ENCODE assay signal across 14 cellular contexts in the genomic region with DNA sequence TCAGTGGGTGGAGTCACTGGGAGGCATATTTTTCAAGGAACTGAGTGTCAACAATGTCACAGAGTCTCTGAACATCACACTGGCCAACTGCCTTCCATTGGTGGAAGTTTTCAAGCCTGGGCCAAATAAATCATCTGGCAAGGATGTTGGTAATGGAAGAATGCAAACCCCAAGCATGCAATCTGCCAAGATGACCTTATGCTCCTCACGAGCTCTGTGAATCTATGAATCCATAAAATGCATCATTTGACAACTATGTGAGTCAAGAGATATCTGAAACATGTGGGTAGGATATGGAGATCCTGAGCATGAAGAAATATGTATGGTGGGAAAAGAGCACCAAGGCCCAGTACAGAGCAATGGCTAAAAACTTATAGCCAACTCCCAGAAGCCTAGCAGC.
DNase-seq lines count a peak whose midpoint lies in the region; ATAC-seq and TF ChIP-seq lines count a peak whose summit lies in the region.
"Had no signal": no experiment of that assay in that cellular context is flagged by ENCODE, and none has a peak within 500 bp of the region (broad histone marks: within the 10 kb centered on the region; RNA-seq: fewer than 3 reads in every experiment).

No MANE protein-coding gene starts in this region.

- no peaks in the 10 kb centered on the region for H3K27me3 ChIP-seq in hepatocyte
- H3K27me3 ChIP-seq: ascending aorta had no signal

- H2AFZ ChIP-seq in hepatocyte, result no peak overlapping the region

- peak overlapping the region; percentile 56 for H3K27ac ChIP-seq in hepatocyte
- H3K27ac ChIP-seq: ascending aorta had no signal

- peaks cover 4% of the 10 kb centered on the region for H4K20me1 ChIP-seq in hepatocyte (ENCODE audit: insufficient read depth, poor library complexity, severe bottlenecking)

- H3K9me2 ChIP-seq in hepatocyte (replicated peaks; ENCODE audit: insufficient read depth), result no peaks in the 10 kb centered on the region

- no peak overlapping the region for H3K4me3 Mint-ChIP-seq in activated T-cell treated with anti-CD3 and anti-CD28 coated beads, Interleukin-2, amount 50 U/mL, for 4 hours

- H3K4me2 ChIP-seq in hepatocyte, result no peak overlapping the region

- H3K4me3 ChIP-seq in astrocyte of the cerebellum (ENCODE audit: low read depth, low read length) (no peak overlapping the region), hepatocyte (no peak overlapping the region)
- H3K4me3 ChIP-seq: ascending aorta had no signal

- peaks cover 45% of the 10 kb centered on the region for H3K79me2 ChIP-seq in hepatocyte

- in situ Hi-C loops in astrocyte of the cerebellum (cut with HindIII; ENCODE audit: low sequenced_read_pairs), result no loop called here

- H3K36me3 ChIP-seq in hepatocyte (replicated peaks; ENCODE audit: insufficient read depth, low read depth), result no peaks in the 10 kb centered on the region
- H3K36me3 ChIP-seq: ascending aorta had no signal

- no peak for ATAC-seq in HG03469 (IDR thresholded peaks at IDR 0.05; ENCODE audit: unreplicated experiment)
- no peak for ATAC-seq in activated T-cell treated with anti-CD3 and anti-CD28 coated beads, Interleukin-2, amount 50 U/mL, for 4 hours
- ATAC-seq: activated CD4-positive, CD25-positive, alpha-beta regulatory T cell treated with anti-CD3 and anti-CD28 coated beads, Interleukin-2, amount 50 U/mL, for 24 hours had no signal

- H3K4me1 ChIP-seq in hepatocyte (ENCODE audit: insufficient read depth), result peaks cover 10% of the 10 kb centered on the region
- H3K4me1 ChIP-seq: ascending aorta had no signal

- TF ChIP-seq CTCF in astrocyte of the cerebellum (IDR thresholded peaks at IDR 0.05; ENCODE audit: low read depth, low read length, missing control alignments) (no peak), hepatocyte (IDR thresholded peaks at IDR 0.05; ENCODE audit: poor library complexity) (no peak)

- no peaks in the 10 kb centered on the region for H3K36me3 Mint-ChIP-seq in activated T-cell treated with anti-CD3 and anti-CD28 coated beads, Interleukin-2, amount 50 U/mL, for 4 hours (ENCODE audit: insufficient read depth)

- WGBS in hepatocyte (ENCODE audit: low lambda C conversion rate, missing lambda C conversion rate), result 82% methylated on average over 1 of the region's 1 CpG

- no peaks in the 10 kb centered on the region for H3K27me3 Mint-ChIP-seq in activated T-cell treated with anti-CD3 and anti-CD28 coated beads, Interleukin-2, amount 50 U/mL, for 4 hours (ENCODE audit: low read depth)

- DNase-seq in AG08395 (ENCODE audit: low spot score), result peak; percentile 94
- peak; percentile 90 for DNase-seq in HS-5 (ENCODE audit: low read depth)
- peak; percentile 8 for DNase-seq in astrocyte of the cerebellum (ENCODE audit: low read depth)
- no peak for DNase-seq in hepatocyte (ENCODE audit: low spot score)
- DNase-seq in activated T-cell treated with anti-CD3 and anti-CD28 coated beads, Interleukin-2, amount 50 U/mL, for 4 hours, result no peak
- DNase-seq in GM19238 (ENCODE audit: insufficient read length, low spot score), result no peak
- DNase-seq in H4 (ENCODE audit: low spot score), result no peak
- DNase-seq: activated T-cell treated with anti-CD3 and anti-CD28 coated beads for 4 hours, DMS79 treated with DMSO at 0.1 percent for 48 hours, NCI-H2171, posterior cingulate gyrus had no signal

- peaks cover 10% of the 10 kb centered on the region for H3K9me3 Mint-ChIP-seq in activated T-cell treated with anti-CD3 and anti-CD28 coated beads, Interleukin-2, amount 50 U/mL, for 4 hours

- peaks cover 4% of the 10 kb centered on the region for H3K9me3 ChIP-seq in hepatocyte (ENCODE audit: low read depth)

- H3K4me1 Mint-ChIP-seq in activated T-cell treated with anti-CD3 and anti-CD28 coated beads, Interleukin-2, amount 50 U/mL, for 4 hours (ENCODE audit: low read depth), result peaks cover 3% of the 10 kb centered on the region

Comparison
In these comparisons a context has a peak if more than half of its experiments do, and no peak if none do; other contexts are left out.
1. DNase-seq: peak in AG08395 (single experiment), HS-5 (single experiment) and astrocyte of the cerebellum (single experiment); none in hepatocyte (single experiment), activated T-cell treated with anti-CD3 and anti-CD28 coated beads, Interleukin-2, amount 50 U/mL, for 4 hours (single experiment), GM19238 (single experiment) and H4 (single experiment).